ENCODE assay signal across 1 cellular context in genomic region chr3:113825090-113825489, GRCh38.
TF ChIP-seq lines count a peak whose summit lies in the region.

No MANE protein-coding gene starts in this region.

TF ChIP-seq in GM12878, 131 proteins besides CTCF, POLR2A, EP300 and RAD21 (continued from another document and continues in another):
- TF ChIP-seq ZNF687 (IDR thresholded peaks at IDR 0.05) (no peak), SIX5 (IDR thresholded peaks at IDR 0.05; ENCODE audit: low read depth, low read length, severe bottlenecking) (no peak), ZBTB40 (IDR thresholded peaks at IDR 0.05; ENCODE audit: borderline replicate concordance) (no peak), PAX5 (IDR thresholded peaks at IDR 0.05; ENCODE audit: borderline replicate concordance, low read depth, low read length) (peak; percentile 98), FOS (IDR thresholded peaks at IDR 0.05; ENCODE audit: borderline replicate concordance, extremely low read depth, insufficient read length) (no peak), NFYA (IDR thresholded peaks at IDR 0.05; ENCODE audit: borderline replicate concordance, low read depth, low read length) (no peak), KAT2A (conservative IDR thresholded peaks at IDR 0.05; ENCODE audit: control insufficient read depth, low read depth, low read length) (no peak), RELA (IDR thresholded peaks at IDR 0.05; ENCODE audit: borderline replicate concordance, partially characterized antibody) (peak; percentile 66), BRCA1 (IDR thresholded peaks at IDR 0.05; ENCODE audit: low read depth, low read length) (no peak), HSF1 (IDR thresholded peaks at IDR 0.05; ENCODE audit: low read depth, low read length) (no peak), TCF3 (IDR thresholded peaks at IDR 0.05; ENCODE audit: borderline replicate concordance, insufficient read depth, low read depth, low read length) (no peak), KLF5 (IDR thresholded peaks at IDR 0.05; ENCODE audit: partially characterized antibody) (no peak), JUNB (IDR thresholded peaks at IDR 0.05) (peak; percentile 90), NBN (IDR thresholded peaks at IDR 0.05) (peak; percentile 53; the same call in 1 of the 2 replicates), NKRF (conservative IDR thresholded peaks at IDR 0.05) (no peak), HCFC1 (IDR thresholded peaks at IDR 0.05; ENCODE audit: low read length) (no peak), E4F1 (IDR thresholded peaks at IDR 0.05; ENCODE audit: borderline replicate concordance, partially characterized antibody) (no peak), CBFB (IDR thresholded peaks at IDR 0.05; ENCODE audit: low read depth) (no peak), ZNF384 (IDR thresholded peaks at IDR 0.05; ENCODE audit: borderline replicate concordance, low read depth, low read length) (no peak), EED (IDR thresholded peaks at IDR 0.05; ENCODE audit: low read depth) (peak; percentile 85), CEBPZ (IDR thresholded peaks at IDR 0.05; ENCODE audit: low read depth, low read length) (no peak), ASH2L (IDR thresholded peaks at IDR 0.05; ENCODE audit: borderline replicate concordance, low read depth) (no peak), ATF3 (IDR thresholded peaks at IDR 0.05; ENCODE audit: borderline replicate concordance, extremely low read depth, low read depth, low read length) (no peak), KDM1A (IDR thresholded peaks at IDR 0.05; ENCODE audit: borderline replicate concordance) (no peak), BCLAF1 (IDR thresholded peaks at IDR 0.05) (no peak), RB1 (IDR thresholded peaks at IDR 0.05; ENCODE audit: borderline replicate concordance) (no peak), SMAD5 (IDR thresholded peaks at IDR 0.05; ENCODE audit: low read depth) (no peak), HDAC6 (IDR thresholded peaks at IDR 0.05; ENCODE audit: unreplicated experiment) (no peak), FOXM1 (IDR thresholded peaks at IDR 0.05; ENCODE audit: low read depth, low read length) (peak; percentile 85), ELK1 (IDR thresholded peaks at IDR 0.05; ENCODE audit: low read depth, low read length) (no peak), ZSCAN29 (IDR thresholded peaks at IDR 0.05) (no peak), YBX1 (IDR thresholded peaks at IDR 0.05) (no peak), RAD51 (IDR thresholded peaks at IDR 0.05) (no peak), SUPT20H (IDR thresholded peaks at IDR 0.05; ENCODE audit: borderline replicate concordance, control insufficient read depth, low read depth, low read length) (no peak)
